Comparison of ENCODE assay signal across 28 cellular contexts in the genomic region with DNA sequence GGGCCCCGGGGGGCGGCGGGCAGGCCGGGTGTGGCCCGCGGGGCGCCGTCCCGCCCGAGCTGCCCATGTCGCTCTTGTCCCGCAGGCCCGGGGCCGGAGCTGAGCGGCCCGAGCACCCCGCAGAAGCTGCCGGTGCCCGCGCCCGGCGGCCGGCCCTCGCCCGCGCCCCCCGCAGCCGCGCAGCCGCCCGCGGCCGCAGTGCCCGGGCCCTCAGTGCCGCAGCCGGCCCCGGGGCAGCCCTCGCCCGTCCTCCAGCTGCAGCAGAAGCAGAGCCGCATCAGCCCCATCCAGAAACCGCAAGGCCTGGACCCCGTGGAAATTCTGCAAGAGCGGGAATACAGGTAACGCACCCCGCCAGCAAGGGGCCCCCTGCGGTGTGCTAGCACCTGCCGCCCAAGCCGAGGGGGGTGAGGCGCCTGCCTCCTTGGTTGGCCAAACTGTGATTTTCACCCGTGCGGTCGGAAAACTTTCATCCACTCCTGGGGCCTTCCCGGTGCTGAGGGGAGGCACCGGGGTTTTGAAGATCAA. TPM values are rescaled to one million over a fixed set of nuclear protein-coding genes. Genes with fewer than 3 reads are reported as not detected.
DNase-seq lines count a peak whose midpoint lies in the region; ATAC-seq and TF ChIP-seq lines count a peak whose summit lies in the region.
"Had no signal": no experiment of that assay in that cellular context is flagged by ENCODE, and none has a peak within 500 bp of the region (broad histone marks: within the 10 kb centered on the region; RNA-seq: fewer than 3 reads in every experiment).

No MANE protein-coding gene starts in this region.

- DNase-seq in stimulated activated naive CD8-positive, alpha-beta T cell treated with anti-CD3 and anti-CD28 coated beads, Interleukin-15, amount 100 ng/mL, for 72 hours = no peak
- DNase-seq in stimulated activated naive CD8-positive, alpha-beta T cell treated with anti-CD3 and anti-CD28 coated beads, Interleukin-15, Interleukin-2, amounts not matched to agents 100 U/mL and 50 U/mL, for 24 hours = no peak
- no peak for DNase-seq in glutamatergic neuron
- peak; percentile 39 for DNase-seq in nephron progenitor cell
- DNase-seq in activated gamma-delta T cell treated with Interleukin-2 at 50 U/mL for 16 hours = no peak
- DNase-seq in HK-2 (ENCODE audit: unreplicated experiment) = no peak
- DNase-seq: 8988T; activated CD4-positive, alpha-beta T cell treated with anti-CD3 and anti-CD28 coated beads, Interleukin-2, amount 10 ng/mL, durations not matched to agents 24 days and 14 days; activated CD8-positive, alpha-beta memory T cell treated with anti-CD3 and anti-CD28 coated beads for 24 hours; activated T-cell treated with anti-CD3 and anti-CD28 coated beads for 4 hours; C1 segment of cervical spinal cord; DMS53; hippocampal formation; IMR-90; islet precursor cell; left ventricle myocardium inferior; NCI-H1436 treated with DMSO at 0.1 percent for 48 hours; NCI-H2107; NCI-H345; occipital lobe; Peyer's patch; SIG-M5; upper lobe of right lung had no signal

- TF ChIP-seq CTCF in glutamatergic neuron (IDR thresholded peaks at IDR 0.05; ENCODE audit: partially characterized antibody, unreplicated experiment) = no peak
- no peak for TF ChIP-seq CTCF in nephron progenitor cell (IDR thresholded peaks at IDR 0.05)

- H3K27ac Mint-ChIP-seq in stimulated activated naive CD8-positive, alpha-beta T cell treated with anti-CD3 and anti-CD28 coated beads, Interleukin-15, amount 100 ng/mL, for 72 hours = no peak overlapping the region
- H3K27ac Mint-ChIP-seq in glutamatergic neuron (ENCODE audit: unreplicated experiment) = no peak overlapping the region
- no peak overlapping the region for H3K27ac Mint-ChIP-seq in nephron progenitor cell
- H3K27ac Mint-ChIP-seq: activated CD4-positive, alpha-beta T cell treated with anti-CD3 and anti-CD28 coated beads, Interleukin-2, amount 10 ng/mL, durations not matched to agents 24 days and 14 days; activated naive CD4-positive, alpha-beta T cell treated with anti-CD3 and anti-CD28 coated beads, Interleukin-2, amount 50 U/mL, for 72 hours; activated T-helper 2 cell treated with anti-CD3 and anti-CD28 coated beads, Interferon-gamma antibody, Interleukin-2, Interleukin-4, amounts not matched to agents 10 μg/mL and 5 μg/mL and 100 μg/mL, durations not matched to agents 14 hours and 24 hours and 36 hours; stimulated activated effector memory CD8-positive, alpha-beta T cell treated with anti-CD3 and anti-CD28 coated beads, Interleukin-12 subunit alpha, Interleukin-12 subunit beta, amount 100 ng/mL, for 72 hours had no signal

- peak; percentile 65 for ATAC-seq in stimulated activated naive CD8-positive, alpha-beta T cell treated with anti-CD3 and anti-CD28 coated beads, Interleukin-15, amount 100 ng/mL, for 72 hours
- no peak for ATAC-seq in stimulated activated naive CD8-positive, alpha-beta T cell treated with anti-CD3 and anti-CD28 coated beads, Interleukin-15, Interleukin-2, amounts not matched to agents 100 U/mL and 50 U/mL, for 24 hours
- ATAC-seq in HG02981 (IDR thresholded peaks at IDR 0.05; ENCODE audit: unreplicated experiment) (no peak), GM21528 (IDR thresholded peaks at IDR 0.05; ENCODE audit: low FRiP score, unreplicated experiment) (no peak)
- ATAC-seq: activated naive CD4-positive, alpha-beta T cell treated with anti-CD3 and anti-CD28 coated beads, Interleukin-2, amount 50 U/mL, for 72 hours; stimulated activated effector memory CD8-positive, alpha-beta T cell treated with anti-CD3 and anti-CD28 coated beads, Interleukin-12 subunit alpha, Interleukin-12 subunit beta, amount 100 ng/mL, for 72 hours; upper lobe of right lung had no signal

- H3K36me3 Mint-ChIP-seq in glutamatergic neuron (ENCODE audit: unreplicated experiment) (peaks cover 5% of the 10 kb centered on the region), nephron progenitor cell (ENCODE audit: low read depth) (no peaks in the 10 kb centered on the region)

- H3K27me3 Mint-ChIP-seq in stimulated activated naive CD8-positive, alpha-beta T cell treated with anti-CD3 and anti-CD28 coated beads, Interleukin-15, amount 100 ng/mL, for 72 hours = no peaks in the 10 kb centered on the region
- H3K27me3 Mint-ChIP-seq in glutamatergic neuron (ENCODE audit: unreplicated experiment) (peaks cover 6% of the 10 kb centered on the region), nephron progenitor cell (ENCODE audit: low read depth, poor library complexity) (peaks cover 67% of the 10 kb centered on the region)
- H3K27me3 Mint-ChIP-seq: activated CD4-positive, alpha-beta T cell treated with anti-CD3 and anti-CD28 coated beads, Interleukin-2, amount 10 ng/mL, durations not matched to agents 24 days and 14 days had no signal

- H3K9me3 Mint-ChIP-seq in stimulated activated naive CD8-positive, alpha-beta T cell treated with anti-CD3 and anti-CD28 coated beads, Interleukin-15, amount 100 ng/mL, for 72 hours = no peaks in the 10 kb centered on the region
- H3K9me3 Mint-ChIP-seq in glutamatergic neuron (ENCODE audit: unreplicated experiment) = peaks cover 9% of the 10 kb centered on the region
- H3K9me3 Mint-ChIP-seq in nephron progenitor cell = no peaks in the 10 kb centered on the region
- H3K9me3 Mint-ChIP-seq: activated CD4-positive, alpha-beta T cell treated with anti-CD3 and anti-CD28 coated beads, Interleukin-2, amount 10 ng/mL, durations not matched to agents 24 days and 14 days; activated naive CD4-positive, alpha-beta T cell treated with anti-CD3 and anti-CD28 coated beads, Interleukin-2, amount 50 U/mL, for 72 hours; activated T-helper 2 cell treated with anti-CD3 and anti-CD28 coated beads, Interferon-gamma antibody, Interleukin-2, Interleukin-4, amounts not matched to agents 10 μg/mL and 5 μg/mL and 100 μg/mL, durations not matched to agents 14 hours and 24 hours and 36 hours; stimulated activated effector memory CD8-positive, alpha-beta T cell treated with anti-CD3 and anti-CD28 coated beads, Interleukin-12 subunit alpha, Interleukin-12 subunit beta, amount 100 ng/mL, for 72 hours had no signal

- no peak overlapping the region for H3K4me3 Mint-ChIP-seq in stimulated activated naive CD8-positive, alpha-beta T cell treated with anti-CD3 and anti-CD28 coated beads, Interleukin-15, amount 100 ng/mL, for 72 hours
- H3K4me3 Mint-ChIP-seq in glutamatergic neuron (ENCODE audit: unreplicated experiment) (peak overlapping the region; percentile 74), nephron progenitor cell (peak overlapping the region; percentile 79)
- H3K4me3 Mint-ChIP-seq: activated CD4-positive, alpha-beta T cell treated with anti-CD3 and anti-CD28 coated beads, Interleukin-2, amount 10 ng/mL, durations not matched to agents 24 days and 14 days; stimulated activated effector memory CD8-positive, alpha-beta T cell treated with anti-CD3 and anti-CD28 coated beads, Interleukin-12 subunit alpha, Interleukin-12 subunit beta, amount 100 ng/mL, for 72 hours had no signal

- H3K4me1 Mint-ChIP-seq in stimulated activated naive CD8-positive, alpha-beta T cell treated with anti-CD3 and anti-CD28 coated beads, Interleukin-15, amount 100 ng/mL, for 72 hours = peaks cover 47% of the 10 kb centered on the region
- H3K4me1 Mint-ChIP-seq in glutamatergic neuron (ENCODE audit: low read depth, unreplicated experiment) (no peaks in the 10 kb centered on the region), nephron progenitor cell (peaks cover 7% of the 10 kb centered on the region)

RNA-seq across cellular contexts. Expression of a gene that starts 32.1 kb away (rescaled TPM):
- 14.5 TPM for total RNA-seq in glutamatergic neuron (ENCODE audit: unreplicated experiment)

Comparison
In these comparisons a context has a peak if more than half of its experiments do, and no peak if none do; other contexts are left out.
1. H3K4me3 Mint-ChIP-seq: peak in glutamatergic neuron (single experiment) and nephron progenitor cell (single experiment); none in stimulated activated naive CD8-positive, alpha-beta T cell treated with anti-CD3 and anti-CD28 coated beads, Interleukin-15, amount 100 ng/mL, for 72 hours (0 of 2).